Comparison of ENCODE assay signal across 18 cellular contexts in genomic region chr4:7557447-7557846, GRCh38.
DNase-seq lines count a peak whose midpoint lies in the region; ATAC-seq and TF ChIP-seq lines count a peak whose summit lies in the region.
"Had no signal": no experiment of that assay in that cellular context is flagged by ENCODE, and none has a peak within 500 bp of the region (broad histone marks: within the 10 kb centered on the region; RNA-seq: fewer than 3 reads in every experiment).

No MANE protein-coding gene starts in this region.

- POLR2A ChIA-PET in BJ (lab: Charles Lee): no interaction called here
- POLR2A ChIA-PET in PC-3 (lab: Charles Lee; ENCODE audit: unreplicated experiment): no interaction called here

- H4K20me1 ChIP-seq in PC-3 (ENCODE audit: low read length): no peaks in the 10 kb centered on the region

- H3K9me2 ChIP-seq in PC-3 (replicated peaks; ENCODE audit: low read length): no peaks in the 10 kb centered on the region

- CTCF ChIA-PET in BJ (lab: Yijun Ruan, JAX): no interaction called here
- CTCF ChIA-PET in PC-3 (lab: Charles Lee): no interaction called here

- H3K4me3 ChIP-seq in BJ (ENCODE audit: low read depth, low read length): no peak overlapping the region
- no peak overlapping the region for H3K4me3 ChIP-seq in PC-3 (ENCODE audit: low read length)
- H3K4me3 ChIP-seq in cardiac fibroblast (replicated peaks in 1 of 2; ENCODE audit: low read depth in 2 of 2, low read length in 2 of 2): no peak overlapping the region
- no peak overlapping the region for H3K4me3 ChIP-seq in prostate gland
- no peak overlapping the region for H3K4me3 ChIP-seq in vagina
- H3K4me3 ChIP-seq: mucosa of descending colon, psoas muscle had no signal

- TF ChIP-seq CTCF in BJ (IDR thresholded peaks at IDR 0.05; ENCODE audit: insufficient read depth, low read depth, low read length) (no peak), PC-3 (conservative IDR thresholded peaks at IDR 0.05; ENCODE audit: low read depth, low read length) (no peak), cardiac fibroblast (IDR thresholded peaks at IDR 0.05; ENCODE audit: low read depth, low read length) (no peak), prostate gland (IDR thresholded peaks at IDR 0.05) (no peak), vagina (IDR thresholded peaks at IDR 0.05) (no peak)

- H2AFZ ChIP-seq in PC-3 (ENCODE audit: low read length): no peak overlapping the region

- 45% methylated on average over 7 of the region's 7 CpGs for WGBS in prostate gland

- H3K9me3 ChIP-seq in PC-3 (ENCODE audit: low read length) (no peaks in the 10 kb centered on the region), prostate gland (no peaks in the 10 kb centered on the region), vagina (peaks cover 12% of the 10 kb centered on the region)

- no peak for TF ChIP-seq POLR2A in prostate gland (IDR thresholded peaks at IDR 0.05)
- no peak for TF ChIP-seq POLR2A in vagina (IDR thresholded peaks at IDR 0.05)

- H3K79me2 ChIP-seq in PC-3 (ENCODE audit: low read length): no peaks in the 10 kb centered on the region

- intact Hi-C loops in PC-3 (cut with micrococcal nuclease): no loop called here
- intact Hi-C loops in prostate gland (cut with DNase I): no loop called here
- intact Hi-C loops in vagina (cut with DNase I): no loop called here

- H3K36me3 ChIP-seq in BJ (ENCODE audit: control insufficient read depth, insufficient read depth, low read length) (no peaks in the 10 kb centered on the region), PC-3 (ENCODE audit: low read depth, low read length) (0 out of 2 replicates have a peak, but pooled peaks cover 3% of the 10 kb centered on the region), prostate gland (no peaks in the 10 kb centered on the region), vagina (no peaks in the 10 kb centered on the region)

- DNase-seq in BJ (ENCODE audit: low read depth) (peak; percentile 68), PC-3 (peak; percentile 84), cardiac fibroblast (ENCODE audit: low read depth in 2 of 2) (peak; percentile 9 to 39), myocyte (ENCODE audit: low read depth) (peak; percentile 12), prostate gland (ENCODE audit: low spot score) (no peak), anterior cingulate cortex (lab: John Stamatoyannopoulos, UW) (no peak), vagina (ENCODE audit: extremely low spot score in 2 of 2) (no peak)
- DNase-seq: activated CD4-positive, alpha-beta T cell treated with anti-CD3 and anti-CD28 coated beads, Interleukin-2, amount 10 ng/mL, durations not matched to agents 24 days and 14 days; activated T-cell treated with anti-CD3 and anti-CD28 coated beads, Interleukin-2, amount 50 U/mL, for 72 hours; CD4-positive, CD25-positive, alpha-beta regulatory T cell; central memory CD4-positive, alpha-beta T cell; mucosa of descending colon; NCI-H187 treated with DMSO at 0.1 percent for 48 hours; psoas muscle; stimulated activated naive B cell treated with anti-CD40 and anti-IgM and Interleukin-4, amounts not matched to agents 10 μg/mL and 1 μg/mL and 100 μg/mL, for 72 hours; T-cell had no signal

- H3K9ac ChIP-seq in PC-3 (ENCODE audit: low read length): no peak overlapping the region
- H3K9ac ChIP-seq: KMS-11 had no signal

- H3K27me3 ChIP-seq in BJ (ENCODE audit: control insufficient read depth, insufficient read depth, low read length) (no peaks in the 10 kb centered on the region), PC-3 (ENCODE audit: low read length) (no peaks in the 10 kb centered on the region), prostate gland (replicated peaks; ENCODE audit: insufficient read depth) (peaks cover 3% of the 10 kb centered on the region), vagina (no peaks in the 10 kb centered on the region)

- H3F3A ChIP-seq in PC-3 (ENCODE audit: low read length, unreplicated experiment): no peaks in the 10 kb centered on the region

- H3K27ac ChIP-seq in PC-3 (ENCODE audit: low read length) (peak overlapping the region; percentile 57), prostate gland (no peak overlapping the region), vagina (no peak overlapping the region)
- H3K27ac ChIP-seq: KMS-11, psoas muscle had no signal

- H3K4me2 ChIP-seq in PC-3 (ENCODE audit: low read length): peak overlapping the region; percentile 38; the same call in 1 of the 2 replicates
- H3K4me2 ChIP-seq: KMS-11 had no signal

- BruUV-seq in PC-3 (replicated peaks; lab: Mats Ljungman, UMichigan): no TSS peak

- peak; percentile 90 for ATAC-seq in PC-3
- no peak for ATAC-seq in HG03442 (IDR thresholded peaks at IDR 0.05; ENCODE audit: unreplicated experiment)
- ATAC-seq: activated T-cell treated with anti-CD3 and anti-CD28 coated beads, Interleukin-2, amount 50 U/mL, for 72 hours; mucosa of descending colon; psoas muscle; stimulated activated naive B cell treated with anti-CD40 and anti-IgM and Interleukin-4, amounts not matched to agents 10 μg/mL and 1 μg/mL and 100 μg/mL, for 72 hours; T-cell had no signal

- H3K4me1 ChIP-seq in PC-3 (ENCODE audit: insufficient read depth, low read length) (peaks cover 12% of the 10 kb centered on the region), prostate gland (replicated peaks) (no peaks in the 10 kb centered on the region), vagina (no peaks in the 10 kb centered on the region)
- H3K4me1 ChIP-seq: psoas muscle had no signal

Comparison
In these comparisons a context has a peak if more than half of its experiments do, and no peak if none do; other contexts are left out.
1. DNase-seq: peak in BJ (single experiment), PC-3 (single experiment), cardiac fibroblast (2 of 2) and myocyte (single experiment); none in prostate gland (single experiment), anterior cingulate cortex (0 of 58) and vagina (0 of 2).